8 cellular contexts compared by ENCODE assay signal in genomic region chr4:169270810-169271691, GRCh38. TPM values are rescaled to one million over a fixed set of nuclear protein-coding genes. Genes with fewer than 3 reads are reported as not detected.
DNase-seq lines count a peak whose midpoint lies in the region; TF ChIP-seq lines count a peak whose summit lies in the region.

Gene SH3RF1 (minus strand): TSS chr4:169270956. CDS start chr4:169269212, 1,744 bp downstream.

- no peak within 1 kb of the TSS for H4K91ac ChIP-seq in H9 (ENCODE audit: insufficient read length, low read depth, low read length)

- peaks cover 3% of the 10 kb centered on the region for H3K4me1 Mint-ChIP-seq in activated naive CD4-positive, alpha-beta T cell treated with anti-CD3 and anti-CD28 coated beads for 36 hours (ENCODE audit: low read depth)
- H3K4me1 Mint-ChIP-seq in H9: peaks cover 32 to 46% of the 10 kb centered on the region in 2 experiments

- H4K5ac ChIP-seq in H9 (ENCODE audit: insufficient read length, low read depth, low read length): no peak within 1 kb of the TSS

- H3K9ac ChIP-seq in H9 (ENCODE audit: extremely low read depth, insufficient read length, low read length) (peak within 1 kb of the TSS; percentile 92), SU-DHL-6 (ENCODE audit: low read length) (peak within 1 kb of the TSS; percentile 56), liver (ENCODE audit: low read depth in 1 of 2, low read length in 2 of 2) (peak within 1 kb of the TSS; percentile 84 to 92)

- H3K27ac ChIP-seq in H9 (ENCODE audit: insufficient read length, low read depth, low read length) (no peak within 1 kb of the TSS), SU-DHL-6 (ENCODE audit: low read depth, low read length) (no peak within 1 kb of the TSS), dorsolateral prefrontal cortex (peak within 1 kb of the TSS; percentile 71 to 99 (median 92)), liver (ENCODE audit: low read depth in 1 of 2, low read length in 2 of 2) (peak within 1 kb of the TSS; percentile 72 to 87)

- H3K4me1 ChIP-seq in H9 (ENCODE audit: insufficient read depth, low read length): peaks cover 2% of the 10 kb centered on the region; the same call in 1 of the 2 replicates
- peaks cover 0 to 25% (median 19%) of the 10 kb centered on the region in 4 donors for H3K4me1 ChIP-seq in liver (ENCODE audit: control insufficient read depth in 4 of 4, insufficient read depth in 4 of 4, low read length in 3 of 4)

- TF ChIP-seq RAD21 in liver (IDR thresholded peaks at IDR 0.05): peak; percentile 42 to 46

- H3K56ac ChIP-seq in H9 (ENCODE audit: insufficient read length, low read depth, low read length): no peak within 1 kb of the TSS

- no peaks in the 10 kb centered on the region for H3K9me2 ChIP-seq in SU-DHL-6 (replicated peaks; ENCODE audit: insufficient read depth, low read length)

- H3K27me3 ChIP-seq in H9 (ENCODE audit: insufficient read depth, low read length): no peaks in the 10 kb centered on the region
- H3K27me3 ChIP-seq in SU-DHL-6 (ENCODE audit: low read length): no peaks in the 10 kb centered on the region
- no peaks in the 10 kb centered on the region for H3K27me3 ChIP-seq in dorsolateral prefrontal cortex
- no peaks in the 10 kb centered on the region for H3K27me3 ChIP-seq in liver (ENCODE audit: control insufficient read depth in 4 of 4, insufficient read depth in 4 of 4, low read length in 3 of 4)

- H3K27ac Mint-ChIP-seq in activated naive CD4-positive, alpha-beta T cell treated with anti-CD3 and anti-CD28 coated beads for 36 hours: no peak within 1 kb of the TSS
- peak within 1 kb of the TSS in 1 of 3 experiments; percentile 49; a peak in 1 of 7 replicates for H3K27ac Mint-ChIP-seq in H9

- H2BK20ac ChIP-seq in H9 (ENCODE audit: low read depth, low read length, poor library complexity, severe bottlenecking): no peak within 1 kb of the TSS

- H2AFZ ChIP-seq in H9 (ENCODE audit: low read length) (no peak within 1 kb of the TSS), SU-DHL-6 (ENCODE audit: low read depth, low read length, severe bottlenecking) (peak within 1 kb of the TSS; percentile 98)

- peak within 1 kb of the TSS; percentile 97 for H3K14ac ChIP-seq in H9 (ENCODE audit: insufficient read depth, low read length)

- no peaks in the 10 kb centered on the region for H3F3A ChIP-seq in SU-DHL-6 (ENCODE audit: insufficient read depth)

- CTCF ChIA-PET in activated naive CD4-positive, alpha-beta T cell treated with anti-CD3 and anti-CD28 coated beads for 36 hours (lab: Charles Lee): no interaction called here

- no peak within 1 kb of the TSS for H2AK5ac ChIP-seq in H9 (ENCODE audit: insufficient read length, low read length)

- H3K27me3 Mint-ChIP-seq in activated naive CD4-positive, alpha-beta T cell treated with anti-CD3 and anti-CD28 coated beads for 36 hours (ENCODE audit: low read depth): peaks cover 49% of the 10 kb centered on the region
- peaks cover 7% of the 10 kb centered on the region; the same call in 1 of the 2 replicates for H3K27me3 Mint-ChIP-seq in H9 (ENCODE audit: low read depth)

- H3K4me3 ChIP-seq in SU-DHL-6 (ENCODE audit: insufficient read depth, low read length, poor library complexity, severe bottlenecking): peak within 1 kb of the TSS; percentile 72
- H3K4me3 ChIP-seq in dorsolateral prefrontal cortex: peak within 1 kb of the TSS; percentile 59 to 98 (median 90)
- H3K4me3 ChIP-seq in liver (ENCODE audit: low read depth in 1 of 3, low read length in 3 of 3): peak within 1 kb of the TSS; percentile 84 to 90 (median 88)

- H3K4me3 Mint-ChIP-seq in activated naive CD4-positive, alpha-beta T cell treated with anti-CD3 and anti-CD28 coated beads for 36 hours: peak within 1 kb of the TSS; percentile 77
- H3K4me3 Mint-ChIP-seq in H9: peak within 1 kb of the TSS; percentile 90 to 92

- no peaks in the 10 kb centered on the region for H3K9me3 Mint-ChIP-seq in activated naive CD4-positive, alpha-beta T cell treated with anti-CD3 and anti-CD28 coated beads for 36 hours
- no peaks in the 10 kb centered on the region for H3K9me3 Mint-ChIP-seq in H9

- intact Hi-C loops in activated naive CD4-positive, alpha-beta T cell treated with anti-CD3 and anti-CD28 coated beads for 36 hours (cut with micrococcal nuclease): loop anchor here (1.0 to 10.0 kb wide), 5 partner anchors 146 to 349 kb away; partner anchors contain the start of gene CBR4
- intact Hi-C loops in dorsolateral prefrontal cortex (cut with DNase I): loop anchor here (2.0 to 10.0 kb wide), 9 partner anchors 76 to 346 kb away; partner anchors contain the start of gene CBR4 (in 1 of the 2)

- no peak within 1 kb of the TSS for H3K4ac ChIP-seq in H9 (ENCODE audit: low read depth, low read length)

- TF ChIP-seq CTCF in H9 (conservative IDR thresholded peaks at IDR 0.05): peak; percentile 59
- peak; percentile 22 for TF ChIP-seq CTCF in SU-DHL-6 (IDR thresholded peaks at IDR 0.05; ENCODE audit: insufficient read depth, low read length, poor library complexity, severe bottlenecking)
- TF ChIP-seq CTCF in dorsolateral prefrontal cortex (IDR thresholded peaks at IDR 0.05 in 54 of 56, conservative IDR thresholded peaks at IDR 0.05 in 2 of 56; ENCODE audit: low read depth in 1 of 56, partially characterized antibody in 56 of 56): peak in 46 of 56 donors; percentile 11 to 76 (median 45)
- no peak for TF ChIP-seq CTCF in liver (IDR thresholded peaks at IDR 0.05; ENCODE audit: low read depth, low read length, missing input control)

- H2BK12ac ChIP-seq in H9 (ENCODE audit: insufficient read length, low read depth, low read length): no peak within 1 kb of the TSS

- H3K18ac ChIP-seq in H9 (ENCODE audit: insufficient read length, low read depth, low read length): peak within 1 kb of the TSS; percentile 84

- H3K79me1 ChIP-seq in H9 (ENCODE audit: insufficient read depth, low read depth, low read length, poor library complexity, severe bottlenecking): no peaks in the 10 kb centered on the region

- H2BK15ac ChIP-seq in H9 (ENCODE audit: low read depth, low read length): no peak within 1 kb of the TSS; the same call in 1 of the 2 replicates

- WGBS in H9 (ENCODE audit: extremely low coverage, insufficient read length, low lambda C conversion rate): no CpG with 5 or more reads among the region's 110 CpGs
- WGBS in liver: under 1% methylated on average over 110 of the region's 110 CpGs

- H3T11ph ChIP-seq in H9 (ENCODE audit: low read length): no peak within 1 kb of the TSS

- no peaks in the 10 kb centered on the region for H3K36me3 Mint-ChIP-seq in activated naive CD4-positive, alpha-beta T cell treated with anti-CD3 and anti-CD28 coated beads for 36 hours (ENCODE audit: low read depth)
- peaks cover 0 to 2% (median 1%) of the 10 kb centered on the region in 3 experiments; a peak in 3 of 7 replicates for H3K36me3 Mint-ChIP-seq in H9 (ENCODE audit: insufficient read depth in 1 of 3, low read depth in 3 of 3)

- H4K20me1 ChIP-seq in H9 (ENCODE audit: control insufficient read depth, insufficient read depth, insufficient read length) (no peaks in the 10 kb centered on the region), SU-DHL-6 (ENCODE audit: low read depth, low read length) (no peaks in the 10 kb centered on the region)

- H3K23ac ChIP-seq in H9 (ENCODE audit: insufficient read length, low read depth, low read length): no peak within 1 kb of the TSS

- H3K79me2 ChIP-seq in H9 (ENCODE audit: insufficient read depth, low read length) (peaks cover 2% of the 10 kb centered on the region; the same call in 1 of the 2 replicates), SU-DHL-6 (ENCODE audit: insufficient read depth, low read length) (no peaks in the 10 kb centered on the region)

- H3K36me3 ChIP-seq in SU-DHL-6 (ENCODE audit: low read length) (no peaks in the 10 kb centered on the region), liver (ENCODE audit: control insufficient read depth in 4 of 4, insufficient read depth in 3 of 4, low read depth in 1 of 4, low read length in 3 of 4) (peaks cover 0 to 2% (median 0%) of the 10 kb centered on the region in 4 donors)

- peak within 1 kb of the TSS; percentile 70 for H2BK120ac ChIP-seq in H9 (ENCODE audit: low read depth, low read length, poor library complexity, severe bottlenecking)

- H4K8ac ChIP-seq in H9 (replicated peaks; ENCODE audit: insufficient read length, low read depth, low read length): no peak within 1 kb of the TSS

- peak; percentile 49 for DNase-seq in activated naive CD4-positive, alpha-beta T cell treated with anti-CD3 and anti-CD28 coated beads for 36 hours
- no peak for DNase-seq in activated naive CD4-positive, alpha-beta T cell treated with Interleukin-2 at 50 U/mL for 16 hours
- DNase-seq in H9 (peak; percentile 69), M059J (ENCODE audit: low read depth) (peak; percentile 85), dorsolateral prefrontal cortex (peak; percentile 45 to 88 (median 76))
- DNase-seq in stimulated activated CD4-positive, alpha-beta T cell treated with anti-CD3 and anti-CD28 coated beads, TNF-alpha, amount 100 ng/mL, for 24 hours (ENCODE audit: low read depth in 3 of 3): peak in 2 of 3 experiments; percentile 12 to 50

- no peak within 1 kb of the TSS for H2BK5ac ChIP-seq in H9 (ENCODE audit: insufficient read length, low read length)

- H3K23me2 ChIP-seq in H9 (ENCODE audit: insufficient read length, low read depth, low read length, poor library complexity, severe bottlenecking): peaks cover 16% of the 10 kb centered on the region

- H3K9me3 ChIP-seq in H9 (ENCODE audit: control insufficient read depth, low read depth, low read length) (no peaks in the 10 kb centered on the region), SU-DHL-6 (ENCODE audit: insufficient read depth, low read length) (no peaks in the 10 kb centered on the region), liver (ENCODE audit: control insufficient read depth in 4 of 4, low read length in 3 of 4) (no peaks in the 10 kb centered on the region)

- H3K4me2 ChIP-seq in H9 (ENCODE audit: insufficient read depth, insufficient read length, low read length): peak within 1 kb of the TSS; percentile 72
- H3K4me2 ChIP-seq in SU-DHL-6 (ENCODE audit: low read depth, low read length, poor library complexity, severe bottlenecking): peak within 1 kb of the TSS; percentile 89

TF ChIP-seq in liver, 16 proteins besides CTCF, POLR2A, EP300 and RAD21 (continues in another document):
- no peak for TF ChIP-seq GABPA (IDR thresholded peaks at IDR 0.05 in 1 of 2, conservative IDR thresholded peaks at IDR 0.05 in 1 of 2)

RNA-seq across cellular contexts. Expression of gene SH3RF1, which starts in this region (rescaled TPM):
- under 1 TPM; 0.22 to 0.55 TPM for total RNA-seq in activated naive CD4-positive, alpha-beta T cell treated with anti-CD3 and anti-CD28 coated beads for 36 hours
- total RNA-seq in H9 (2021) (14.9 and 15.3 TPM in 2 replicates), dorsolateral prefrontal cortex (10 to 100 TPM; 18.2 to 46.9 (median 29.5) TPM), liver (1 to 10 TPM; 1.8 to 7.9 TPM)
- total RNA-seq in M059J (2014; rRNA removed; shearing (Covaris generic)): 5.0 and 7.9 TPM in 2 replicates
- 1 to 10 TPM; 2.7 to 4.4 TPM for polyA plus RNA-seq in liver

Comparison
In these comparisons a context has a peak if more than half of its experiments do, and no peak if none do; other contexts are left out.
1. Peak in DNase-seq in activated naive CD4-positive, alpha-beta T cell treated with anti-CD3 and anti-CD28 coated beads for 36 hours; RNA of the gene not detected or under 1 TPM.
2. H3K27ac ChIP-seq: peak in dorsolateral prefrontal cortex (59 of 59) and liver (2 of 2); none in H9 (single experiment) and SU-DHL-6 (single experiment).
3. Peak in every context shown above with its lines, with median percentiles within 50 percentile points of each other: H3K9ac ChIP-seq and H3K4me3 ChIP-seq.